Comparison of ENCODE assay signal across 1 cellular context in genomic region chr2:27721884-27722485, GRCh38.
A peak's percentile ranks its signal among the peaks of the same experiment; 100 is the strongest.
TF ChIP-seq lines count a peak whose summit lies in the region.

No MANE protein-coding gene starts in this region.

TF ChIP-seq in K562, 482 proteins besides CTCF, POLR2A, EP300 and RAD21:
- TF ChIP-seq, protein P1, sequence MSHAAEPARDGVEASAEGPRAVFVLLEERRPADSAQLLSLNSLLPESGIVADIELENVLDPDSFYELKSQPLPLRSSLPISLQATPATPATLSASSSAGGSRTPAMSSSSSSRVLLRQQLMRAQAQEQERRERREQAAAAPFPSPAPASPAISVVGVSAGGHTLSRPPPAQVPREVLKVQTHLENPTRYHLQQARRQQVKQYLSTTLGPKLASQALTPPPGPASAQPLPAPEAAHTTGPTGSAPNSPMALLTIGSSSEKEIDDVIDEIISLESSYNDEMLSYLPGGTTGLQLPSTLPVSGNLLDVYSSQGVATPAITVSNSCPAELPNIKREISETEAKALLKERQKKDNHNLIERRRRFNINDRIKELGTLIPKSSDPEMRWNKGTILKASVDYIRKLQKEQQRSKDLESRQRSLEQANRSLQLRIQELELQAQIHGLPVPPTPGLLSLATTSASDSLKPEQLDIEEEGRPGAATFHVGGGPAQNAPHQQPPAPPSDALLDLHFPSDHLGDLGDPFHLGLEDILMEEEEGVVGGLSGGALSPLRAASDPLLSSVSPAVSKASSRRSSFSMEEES (CRISPR knock-in tag; IDR thresholded peaks at IDR 0.05) = peak; percentile 67
- TF ChIP-seq KAT2B (IDR thresholded peaks at IDR 0.05; ENCODE audit: low read depth, low read length) (no peak), HCFC1 (IDR thresholded peaks at IDR 0.05; ENCODE audit: low read depth, low read length) (no peak)
TF ChIP-seq in K562: peak in this region for 1.
